12 cellular contexts compared by ENCODE assay signal in the genomic region with DNA sequence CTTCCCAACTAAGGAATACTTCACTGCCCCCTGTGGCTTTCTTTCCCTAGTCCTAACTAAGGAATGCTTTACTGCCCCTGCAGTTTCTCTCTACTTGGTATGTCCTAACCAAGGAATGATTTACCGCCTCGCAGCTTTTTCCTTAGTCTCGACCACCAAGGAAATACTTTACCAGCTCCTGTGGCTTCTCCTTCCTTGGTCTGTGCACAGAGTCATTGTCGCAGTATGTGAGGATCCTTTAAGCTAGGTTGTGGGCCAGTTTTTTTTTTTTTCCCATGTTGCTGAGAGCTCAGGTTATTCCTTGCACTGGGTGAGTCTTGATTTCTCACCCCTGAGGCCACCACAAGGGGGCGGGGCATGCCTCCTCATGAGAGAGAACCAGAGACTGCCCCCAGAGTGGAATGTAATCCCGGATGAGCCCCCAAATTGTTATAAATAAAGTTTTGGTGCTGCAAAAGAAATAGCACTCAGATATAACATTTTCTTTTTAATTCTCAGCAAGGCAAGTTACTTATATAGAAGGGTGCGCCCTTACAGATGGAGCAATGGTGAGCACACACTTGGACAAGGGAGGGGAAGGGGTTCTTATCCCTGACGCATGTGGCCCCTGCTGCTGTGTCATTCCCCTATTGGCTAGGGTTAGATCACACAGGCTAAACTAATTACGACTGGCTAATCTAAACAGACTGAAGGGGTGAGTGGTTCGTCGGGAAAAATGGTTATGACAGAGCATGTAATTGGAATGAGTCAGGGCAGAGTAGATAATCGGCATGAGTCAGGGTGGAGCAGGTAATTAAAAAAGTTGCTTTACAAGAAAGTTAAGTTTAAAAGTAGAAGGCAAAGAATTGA. TPM values are rescaled to one million over a fixed set of nuclear protein-coding genes. Genes with fewer than 3 reads are reported as not detected.
DNase-seq lines count a peak whose midpoint lies in the region; ATAC-seq, FAIRE-seq and TF ChIP-seq lines count a peak whose summit lies in the region.
"Had no signal": no experiment of that assay in that cellular context is flagged by ENCODE, and none has a peak within 500 bp of the region (broad histone marks: within the 10 kb centered on the region; RNA-seq: fewer than 3 reads in every experiment).

No MANE protein-coding gene starts in this region.

- H3K9me1 ChIP-seq in endothelial cell of umbilical vein (replicated peaks; ENCODE audit: control insufficient read depth, extremely low read depth, insufficient read depth, low read length): no peaks in the 10 kb centered on the region

- intact Hi-C loops in OCI-LY7 (cut with micrococcal nuclease; ENCODE audit: unreplicated experiment): no loop called here
- intact Hi-C loops in endothelial cell of umbilical vein (cut with micrococcal nuclease): loop anchor here (1.0 to 10.0 kb wide), 2 partner anchors 172 to 462 kb away; no protein-coding TSS in a partner anchor
- intact Hi-C loops in thyroid gland (cut with DNase I): no loop called here

- H3K4me2 ChIP-seq in OCI-LY7 (ENCODE audit: low read length) (no peak overlapping the region), endothelial cell of umbilical vein (ENCODE audit: insufficient read depth, low read length) (no peak overlapping the region)

- WGBS in thyroid gland, 2 donors: 87% methylated on average over 12 of the region's 12 CpGs

- TF ChIP-seq POLR2A in endothelial cell of umbilical vein (IDR thresholded peaks at IDR 0.05; ENCODE audit: low read depth, low read length): no peak
- TF ChIP-seq POLR2A in thyroid gland (IDR thresholded peaks at IDR 0.05): no peak

- no peaks in the 10 kb centered on the region for H3K27me3 ChIP-seq in endothelial cell of umbilical vein (ENCODE audit: control insufficient read depth in 2 of 2, insufficient read depth in 2 of 2, low read length in 2 of 2)
- H3K27me3 ChIP-seq in thyroid gland: no peaks in the 10 kb centered on the region
- H3K27me3 ChIP-seq: gastrocnemius medialis, vagina had no signal

- H2AFZ ChIP-seq in OCI-LY7 (ENCODE audit: low read length) (no peak overlapping the region), endothelial cell of umbilical vein (ENCODE audit: low read depth, low read length) (no peak overlapping the region)

- peak; percentile 43 for FAIRE-seq in endothelial cell of umbilical vein (lab: Jason Lieb, UNC)

- H4K20me1 ChIP-seq in OCI-LY7 (ENCODE audit: insufficient read depth, low read length) (no peaks in the 10 kb centered on the region), endothelial cell of umbilical vein (replicated peaks; ENCODE audit: control insufficient read depth, extremely low read depth, insufficient read depth, low read length) (no peaks in the 10 kb centered on the region)

- H3K9me3 ChIP-seq in OCI-LY7 (ENCODE audit: low read length): peaks cover 21% of the 10 kb centered on the region
- no peaks in the 10 kb centered on the region for H3K9me3 ChIP-seq in endothelial cell of umbilical vein (replicated peaks; ENCODE audit: control insufficient read depth, insufficient read depth, low read length)
- H3K9me3 ChIP-seq in thyroid gland: no peaks in the 10 kb centered on the region

- H3K79me2 ChIP-seq in OCI-LY7 (ENCODE audit: insufficient read depth, low read depth, low read length) (no peaks in the 10 kb centered on the region), endothelial cell of umbilical vein (ENCODE audit: control insufficient read depth, insufficient read depth, low read length) (no peaks in the 10 kb centered on the region)

- H3K9ac ChIP-seq in endothelial cell of umbilical vein (replicated peaks; ENCODE audit: extremely low read depth, insufficient read depth, low read length): no peak overlapping the region

- ATAC-seq in GM19395 (IDR thresholded peaks at IDR 0.05; ENCODE audit: unreplicated experiment): no peak
- ATAC-seq: gastrocnemius medialis, sciatic nerve had no signal

- H3K27ac ChIP-seq in 22Rv1 (no peak overlapping the region), OCI-LY7 (ENCODE audit: low read depth, low read length, poor library complexity, severe bottlenecking) (no peak overlapping the region), endothelial cell of umbilical vein (ENCODE audit: insufficient read depth, low read depth, low read length) (no peak overlapping the region), thyroid gland (no peak overlapping the region)
- H3K27ac ChIP-seq: gastrocnemius medialis, HL-60, vagina had no signal

- dilution Hi-C loops in endothelial cell of umbilical vein (cut with MboI; ENCODE audit: extremely low pct_ligation_motif_present, low sequenced_read_pairs): no loop called here

- CTCF ChIA-PET in OCI-LY7 (lab: Charles Lee; ENCODE audit: unreplicated experiment) (no interaction called here), endothelial cell of umbilical vein (lab: Charles Lee) (interaction anchor here (0.6 to 1.8 kb wide), 9 partner anchors 11 to 180 kb away, joined by 3 to 31 read pairs (median 3); a partner anchor contains a TSS)

- DNase-seq in GM03348 (ENCODE audit: low spot score) (peak; percentile 29), OCI-LY7 (ENCODE audit: low spot score) (peak; percentile 55), endothelial cell of umbilical vein (ENCODE audit: low read depth, low spot score) (peak; percentile 51), thyroid gland (no peak), GDM1 (lab: John Stamatoyannopoulos, UW) (no peak), SKM-1 (lab: John Stamatoyannopoulos, UW; ENCODE audit: unreplicated experiment) (no peak)
- DNase-seq: gastrocnemius medialis had no signal

- H3K36me3 ChIP-seq in OCI-LY7 (ENCODE audit: insufficient read depth, low read length) (no peaks in the 10 kb centered on the region), endothelial cell of umbilical vein (ENCODE audit: control insufficient read depth in 2 of 2, extremely low read depth in 1 of 2, insufficient read depth in 2 of 2, low read length in 2 of 2) (no peaks in the 10 kb centered on the region), thyroid gland (peaks cover 0 to 9% of the 10 kb centered on the region in 2 donors)
- H3K36me3 ChIP-seq: gastrocnemius medialis, vagina had no signal

- POLR2A ChIA-PET in OCI-LY7 (lab: Charles Lee): no interaction called here
- POLR2A ChIA-PET in endothelial cell of umbilical vein (lab: Charles Lee): no interaction called here

- no TSS peak for BruUV-seq in OCI-LY7 (replicated peaks; lab: Mats Ljungman, UMichigan)
- TSS peak; percentile 64 for BruUV-seq in endothelial cell of umbilical vein (replicated peaks; lab: Mats Ljungman, UMichigan)

- H3K4me1 ChIP-seq in OCI-LY7 (ENCODE audit: insufficient read depth, low read length, poor library complexity, severe bottlenecking) (no peaks in the 10 kb centered on the region), endothelial cell of umbilical vein (ENCODE audit: control insufficient read depth, extremely low read depth, insufficient read depth, low read length) (peaks cover 8% of the 10 kb centered on the region), thyroid gland (no peaks in the 10 kb centered on the region)
- H3K4me1 ChIP-seq: gastrocnemius medialis, vagina had no signal

- H3K9me2 ChIP-seq in OCI-LY7 (ENCODE audit: insufficient read depth, low read length): no peaks in the 10 kb centered on the region

- no peak overlapping the region for H3K4me3 ChIP-seq in OCI-LY7 (ENCODE audit: low read depth, low read length, poor library complexity, severe bottlenecking)
- H3K4me3 ChIP-seq in endothelial cell of umbilical vein (replicated peaks in 1 of 3; ENCODE audit: insufficient read depth in 1 of 3, low read depth in 1 of 3, low read length in 3 of 3): no peak overlapping the region
- H3K4me3 ChIP-seq in thyroid gland (replicated peaks in 1 of 3): no peak overlapping the region
- H3K4me3 ChIP-seq: gastrocnemius medialis, vagina had no signal

- peak; percentile 47 for TF ChIP-seq CTCF in 22Rv1 (IDR thresholded peaks at IDR 0.05)
- peak; percentile 64 for TF ChIP-seq CTCF in OCI-LY7 (conservative IDR thresholded peaks at IDR 0.05; ENCODE audit: low read length)
- peak; percentile 22 to 28 for TF ChIP-seq CTCF in endothelial cell of umbilical vein (IDR thresholded peaks at IDR 0.05; ENCODE audit: extremely low read depth in 1 of 2, insufficient read depth in 1 of 2, low read depth in 1 of 2, low read length in 2 of 2)
- no peak for TF ChIP-seq CTCF in thyroid gland (IDR thresholded peaks at IDR 0.05)

TF ChIP-seq in endothelial cell of umbilical vein, 7 proteins besides CTCF, POLR2A, EP300 and RAD21:
- no peak for TF ChIP-seq EZH2 (IDR thresholded peaks at IDR 0.05; ENCODE audit: borderline replicate concordance, low read depth, low read length, severe bottlenecking)
- TF ChIP-seq FOS (IDR thresholded peaks at IDR 0.05; ENCODE audit: borderline replicate concordance, insufficient read depth, low read length): peak; percentile 43

RNA-seq across cellular contexts. Expression of a gene that starts 27.0 kb away (rescaled TPM):
- 77.3 and 130 TPM in 2 replicates for total RNA-seq in OCI-LY7 (2014; rRNA removed; shearing (Covaris generic))
- total RNA-seq in OCI-LY7 (2022) (145 and 149 TPM in 2 replicates), endothelial cell of umbilical vein (140 TPM in 2 replicates), thyroid gland (100 to 1,000 TPM in 3 of 4 donors, 10 to 100 TPM in 1; 91.5 to 158 (median 118) TPM)
- 191 and 210 TPM in 2 replicates for polyA plus RNA-seq in endothelial cell of umbilical vein
- 343 and 356 TPM in 2 replicates for polyA plus RNA-seq in endothelial cell of umbilical vein (2011; cell fraction: cytosol; rRNA removed)
- 127 and 147 TPM in 2 replicates for polyA plus RNA-seq in endothelial cell of umbilical vein (2011; cell fraction: nucleus; rRNA removed)
- polyA plus RNA-seq in endothelial cell of umbilical vein (2012): 140 and 175 TPM in 2 replicates
- 82.7 and 87.0 TPM in 2 replicates for polyA minus RNA-seq in endothelial cell of umbilical vein
- polyA minus RNA-seq in endothelial cell of umbilical vein (2011; cell fraction: cytosol; rRNA and poly(A)+ RNA removed): 186 TPM
- polyA minus RNA-seq in endothelial cell of umbilical vein (2011; cell fraction: nucleus; rRNA and poly(A)+ RNA removed): 38.2 and 42.2 TPM in 2 replicates

RNA-seq across cellular contexts. Expression of a gene that starts 58.9 kb away (rescaled TPM):
- 0.19 TPM in 1 of 2 replicates, not detected in the other for total RNA-seq in OCI-LY7 (2014; rRNA removed; shearing (Covaris generic))
- total RNA-seq in OCI-LY7 (2022): not detected in 2 replicates
- 0.22 and 0.44 TPM in 2 replicates for total RNA-seq in endothelial cell of umbilical vein
- 0.18 and 0.33 TPM in 2 replicates for polyA plus RNA-seq in endothelial cell of umbilical vein
- polyA plus RNA-seq in endothelial cell of umbilical vein (2011; cell fraction: cytosol; rRNA removed): not detected in 2 replicates
- polyA plus RNA-seq in endothelial cell of umbilical vein (2011; cell fraction: nucleus; rRNA removed): 1.0 and 1.2 TPM in 2 replicates
- polyA plus RNA-seq in endothelial cell of umbilical vein (2012): 0.12 TPM in 1 of 2 replicates, not detected in the other
- polyA minus RNA-seq in endothelial cell of umbilical vein: 0.11 and 0.51 TPM in 2 replicates
- polyA minus RNA-seq in endothelial cell of umbilical vein (2011; cell fraction: cytosol; rRNA and poly(A)+ RNA removed): not detected
- polyA minus RNA-seq in endothelial cell of umbilical vein (2011; cell fraction: nucleus; rRNA and poly(A)+ RNA removed): 1.1 and 1.3 TPM in 2 replicates
- 100 to 1,000 TPM in 1 of 4 donors, 10 to 100 TPM in 3; 36.8 to 136 (median 74.7) TPM for total RNA-seq in thyroid gland
- total RNA-seq: vagina had no signal

Comparison
In these comparisons a context has a peak if more than half of its experiments do, and no peak if none do; other contexts are left out.
1. CTCF ChIP-seq: peak in 22Rv1 (single experiment), OCI-LY7 (single experiment) and endothelial cell of umbilical vein (2 of 2); none in thyroid gland (0 of 6).
2. DNase-seq: peak in GM03348 (single experiment), OCI-LY7 (single experiment) and endothelial cell of umbilical vein (single experiment); none in thyroid gland (0 of 2), GDM1 (single experiment) and SKM-1 (single experiment).
3. RNA of a gene that starts 58.9 kb away (total RNA-seq): 36.8 to 136 TPM in thyroid gland; 0.22 to 0.44 TPM in endothelial cell of umbilical vein and 0.19 TPM in OCI-LY7; every median in the first group is over 10 times any median in the second.